Comparison of ENCODE assay signal across 10 cellular contexts in the genomic region with DNA sequence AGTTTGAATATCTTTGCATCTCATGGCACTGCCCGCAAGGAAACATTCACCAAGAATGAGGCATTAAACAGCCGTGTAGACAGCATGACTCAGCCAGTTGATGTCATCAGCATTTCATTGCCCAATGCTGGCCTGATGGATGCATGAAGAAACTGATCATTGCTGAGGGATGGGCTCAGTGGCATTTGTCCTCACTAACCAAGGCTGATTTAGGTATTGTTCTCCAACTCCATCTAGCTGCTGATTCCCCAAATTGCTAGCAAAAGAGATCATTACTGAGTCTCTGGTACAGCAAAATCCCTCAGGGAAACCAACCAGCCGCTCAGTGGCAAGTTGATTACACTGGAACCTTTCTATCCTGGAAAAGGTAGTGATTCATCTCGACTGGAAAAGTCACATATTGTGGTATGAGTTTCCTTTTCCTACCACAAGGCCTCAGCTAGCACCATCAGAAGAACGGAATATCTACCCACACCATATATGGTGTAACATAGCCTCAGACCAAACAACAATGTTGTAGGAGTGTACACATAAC.
DNase-seq lines count a peak whose midpoint lies in the region; FAIRE-seq and TF ChIP-seq lines count a peak whose summit lies in the region.
"Had no signal": no experiment of that assay in that cellular context is flagged by ENCODE, and none has a peak within 500 bp of the region (broad histone marks: within the 10 kb centered on the region; RNA-seq: fewer than 3 reads in every experiment).

No MANE protein-coding gene starts in this region.

- TF ChIP-seq CTCF in AG04449 (IDR thresholded peaks at IDR 0.05; ENCODE audit: insufficient read depth, low read length, missing control alignments) (peak; percentile 48), HEK293 (tag by site-specific recombination; IDR thresholded peaks at IDR 0.05) (no peak), SK-N-SH (IDR thresholded peaks at IDR 0.05) (peak; percentile 62), CD14-positive monocyte (IDR thresholded peaks at IDR 0.05) (no peak)

- intact Hi-C loops in CD14-positive monocyte (cut with micrococcal nuclease): no loop called here

- H3K9me2 ChIP-seq in SK-N-SH: no peaks in the 10 kb centered on the region

- FAIRE-seq in GM19239 (lab: Jason Lieb, UNC) (no peak), frontal cortex (lab: Jason Lieb, UNC) (no peak)

- H3K4me2 ChIP-seq in SK-N-SH: 0 out of 2 replicates have a peak overlapping the region, but pooled peaks have one; percentile 34

- H3K36me3 ChIP-seq in HEK293 (ENCODE audit: control insufficient read depth in 2 of 2, insufficient read depth in 1 of 2, low read length in 2 of 2): no peaks in the 10 kb centered on the region
- H3K36me3 ChIP-seq in SK-N-SH (replicated peaks in 1 of 2; ENCODE audit: control insufficient read depth in 1 of 2, insufficient read depth in 2 of 2, low read length in 1 of 2): no peaks in the 10 kb centered on the region

- H3K9me3 ChIP-seq in HEK293 (ENCODE audit: control insufficient read depth, insufficient read depth, low read depth, low read length): no peaks in the 10 kb centered on the region
- no peaks in the 10 kb centered on the region for H3K9me3 ChIP-seq in SK-N-SH

- no peak overlapping the region for H3K4me3 ChIP-seq in AG04449 (ENCODE audit: low read depth, low read length)
- H3K4me3 ChIP-seq in HEK293 (ENCODE audit: low read depth, low read length): no peak overlapping the region
- no peak overlapping the region for H3K4me3 ChIP-seq in SK-N-SH (ENCODE audit: low read depth in 2 of 2, low read length in 1 of 2)
- H3K4me3 ChIP-seq: lung had no signal

- POLR2A ChIA-PET in AG04449 (lab: Yijun Ruan, JAX): interaction anchor here (0.9 kb wide), 1 partner anchor 35 kb away, joined by 3 read pairs; no protein-coding TSS in a partner anchor
- POLR2A ChIA-PET in HEK293 (lab: Yijun Ruan, JAX): no interaction called here
- POLR2A ChIA-PET in SK-N-SH (lab: Yijun Ruan, JAX): no interaction called here

- 24% methylated on average over 5 of the region's 5 CpGs for WGBS in SK-N-SH (ENCODE audit: low lambda C conversion rate)

- no peak overlapping the region for H3K27ac ChIP-seq in HEK293 (ENCODE audit: extremely low read depth, low read depth, low read length)
- peak overlapping the region in 1 of 2 experiments; percentile 95; a peak in 2 of 4 replicates for H3K27ac ChIP-seq in SK-N-SH (ENCODE audit: low read depth in 2 of 2, low read length in 1 of 2)

- CTCF ChIA-PET in AG04449 (lab: Yijun Ruan, JAX) (interaction anchor here (0.8 to 8.3 kb wide), 12 partner anchors 10 to 381 kb away, joined by 3 to 55 read pairs (median 4); no protein-coding TSS in a partner anchor), HEK293 (lab: Yijun Ruan, JAX) (interaction anchor here (0.6 to 2.1 kb wide), 2 partner anchors 36 to 219 kb away, joined by 3 to 8 read pairs; no protein-coding TSS in a partner anchor), SK-N-SH (lab: Yijun Ruan, JAX) (no interaction called here)

- DNase-seq in AG04449 (ENCODE audit: low read depth, low spot score) (peak; percentile 92), SK-N-SH (no peak), glomerular visceral epithelial cell (ENCODE audit: extremely low spot score) (peak; percentile 84), CD14-positive monocyte (ENCODE audit: low spot score) (no peak), GM19239 (ENCODE audit: insufficient read length, low spot score) (no peak), midbrain (lab: John Stamatoyannopoulos, UW) (no peak), frontal cortex (ENCODE audit: low spot score in 2 of 2) (no peak)

- no peaks in the 10 kb centered on the region for H3K36me3 Mint-ChIP-seq in CD14-positive monocyte
- H3K36me3 Mint-ChIP-seq: activated naive CD4-positive, alpha-beta T cell treated with anti-CD3 and anti-CD28 coated beads, Interleukin-2, amount 50 U/mL, for 24 hours had no signal

- peaks cover 0 to 8% (median 0%) of the 10 kb centered on the region in 7 donors for H3K9me3 Mint-ChIP-seq in CD14-positive monocyte
- H3K9me3 Mint-ChIP-seq: activated naive CD4-positive, alpha-beta T cell treated with anti-CD3 and anti-CD28 coated beads, Interleukin-2, amount 50 U/mL, for 24 hours had no signal

- H4K20me1 ChIP-seq in SK-N-SH (ENCODE audit: insufficient read depth): no peaks in the 10 kb centered on the region

- H2AFZ ChIP-seq in SK-N-SH (ENCODE audit: low read depth): peak overlapping the region; percentile 81

- no peaks in the 10 kb centered on the region for H3K27me3 Mint-ChIP-seq in CD14-positive monocyte (ENCODE audit: low read depth in 3 of 3)
- H3K27me3 Mint-ChIP-seq: activated naive CD4-positive, alpha-beta T cell treated with anti-CD3 and anti-CD28 coated beads, Interleukin-2, amount 50 U/mL, for 24 hours had no signal

- no peak overlapping the region for H3K4me3 Mint-ChIP-seq in CD14-positive monocyte
- H3K4me3 Mint-ChIP-seq: activated naive CD4-positive, alpha-beta T cell treated with anti-CD3 and anti-CD28 coated beads, Interleukin-2, amount 50 U/mL, for 24 hours had no signal

- H3K4me1 Mint-ChIP-seq in CD14-positive monocyte: no peaks in the 10 kb centered on the region
- H3K4me1 Mint-ChIP-seq: activated naive CD4-positive, alpha-beta T cell treated with anti-CD3 and anti-CD28 coated beads, Interleukin-2, amount 50 U/mL, for 24 hours had no signal

- peak in 1 of 2 experiments; percentile 89; a peak in 2 of 4 replicates for TF ChIP-seq EP300 in SK-N-SH (IDR thresholded peaks at IDR 0.05; ENCODE audit: borderline replicate concordance in 1 of 2, low read depth in 1 of 2, low read length in 1 of 2)

- H3K27ac Mint-ChIP-seq in CD14-positive monocyte: no peak overlapping the region
- H3K27ac Mint-ChIP-seq: activated naive CD4-positive, alpha-beta T cell treated with anti-CD3 and anti-CD28 coated beads, Interleukin-2, amount 50 U/mL, for 24 hours had no signal

- no peaks in the 10 kb centered on the region for H3K79me2 ChIP-seq in SK-N-SH (ENCODE audit: insufficient read depth)

- H3F3A ChIP-seq in SK-N-SH (replicated peaks; ENCODE audit: insufficient read depth): peaks cover 4% of the 10 kb centered on the region

- H3K9ac ChIP-seq in SK-N-SH: no peak overlapping the region

- TF ChIP-seq RAD21 in SK-N-SH (IDR thresholded peaks at IDR 0.05; ENCODE audit: low read length): peak; percentile 35

- no peaks in the 10 kb centered on the region for H3K27me3 ChIP-seq in SK-N-SH (ENCODE audit: insufficient read depth)

- H3K4me1 ChIP-seq in HEK293 (ENCODE audit: control insufficient read depth, insufficient read depth, low read length): no peaks in the 10 kb centered on the region
- H3K4me1 ChIP-seq in SK-N-SH (ENCODE audit: control insufficient read depth in 1 of 2, insufficient read depth in 2 of 2, low read depth in 1 of 2, low read length in 1 of 2): peaks cover 0 to 8% of the 10 kb centered on the region in 2 experiments; a peak in 2 of 4 replicates

TF ChIP-seq in HEK293, 187 proteins besides CTCF, POLR2A, EP300 and RAD21:
- peak; percentile 43; the same call in 1 of the 2 replicates for TF ChIP-seq ZBTB21 (tag by site-specific recombination; IDR thresholded peaks at IDR 0.05)
- TF ChIP-seq, protein P1, sequence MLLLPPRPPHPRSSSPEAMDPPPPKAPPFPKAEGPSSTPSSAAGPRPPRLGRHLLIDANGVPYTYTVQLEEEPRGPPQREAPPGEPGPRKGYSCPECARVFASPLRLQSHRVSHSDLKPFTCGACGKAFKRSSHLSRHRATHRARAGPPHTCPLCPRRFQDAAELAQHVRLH (tag by site-specific recombination; IDR thresholded peaks at IDR 0.05): no peak
- TF ChIP-seq ZNF830 (tag by site-specific recombination; IDR thresholded peaks at IDR 0.05; ENCODE audit: low read depth): no peak

TF ChIP-seq in SK-N-SH, 30 proteins besides CTCF, POLR2A, EP300 and RAD21 (continues in another document):
- TF ChIP-seq, protein P2, sequence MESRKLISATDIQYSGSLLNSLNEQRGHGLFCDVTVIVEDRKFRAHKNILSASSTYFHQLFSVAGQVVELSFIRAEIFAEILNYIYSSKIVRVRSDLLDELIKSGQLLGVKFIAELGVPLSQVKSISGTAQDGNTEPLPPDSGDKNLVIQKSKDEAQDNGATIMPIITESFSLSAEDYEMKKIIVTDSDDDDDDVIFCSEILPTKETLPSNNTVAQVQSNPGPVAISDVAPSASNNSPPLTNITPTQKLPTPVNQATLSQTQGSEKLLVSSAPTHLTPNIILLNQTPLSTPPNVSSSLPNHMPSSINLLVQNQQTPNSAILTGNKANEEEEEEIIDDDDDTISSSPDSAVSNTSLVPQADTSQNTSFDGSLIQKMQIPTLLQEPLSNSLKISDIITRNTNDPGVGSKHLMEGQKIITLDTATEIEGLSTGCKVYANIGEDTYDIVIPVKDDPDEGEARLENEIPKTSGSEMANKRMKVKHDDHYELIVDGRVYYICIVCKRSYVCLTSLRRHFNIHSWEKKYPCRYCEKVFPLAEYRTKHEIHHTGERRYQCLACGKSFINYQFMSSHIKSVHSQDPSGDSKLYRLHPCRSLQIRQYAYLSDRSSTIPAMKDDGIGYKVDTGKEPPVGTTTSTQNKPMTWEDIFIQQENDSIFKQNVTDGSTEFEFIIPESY (IDR thresholded peaks at IDR 0.05; ENCODE audit: borderline replicate concordance, low read depth): 0 out of 2 replicates have a peak, but pooled peaks have one; percentile 48
- no peak; the same call in 1 of the 2 replicates for TF ChIP-seq ELF1 (IDR thresholded peaks at IDR 0.05)
- peak; percentile 25; the same call in 1 of the 2 replicates for TF ChIP-seq SMC3 (IDR thresholded peaks at IDR 0.05; ENCODE audit: low read depth, low read length)
- TF ChIP-seq TEAD4 (IDR thresholded peaks at IDR 0.05; ENCODE audit: borderline replicate concordance, insufficient read depth): peak; percentile 71
- TF ChIP-seq, protein P3, sequence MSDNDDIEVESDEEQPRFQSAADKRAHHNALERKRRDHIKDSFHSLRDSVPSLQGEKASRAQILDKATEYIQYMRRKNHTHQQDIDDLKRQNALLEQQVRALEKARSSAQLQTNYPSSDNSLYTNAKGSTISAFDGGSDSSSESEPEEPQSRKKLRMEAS (IDR thresholded peaks at IDR 0.05; ENCODE audit: low read depth): peak; percentile 88
- TF ChIP-seq GATA2 (CRISPR knock-in tag; IDR thresholded peaks at IDR 0.05): no peak
- TF ChIP-seq NFIC (IDR thresholded peaks at IDR 0.05; ENCODE audit: borderline replicate concordance): peak; percentile 61
- TF ChIP-seq, protein P4, sequence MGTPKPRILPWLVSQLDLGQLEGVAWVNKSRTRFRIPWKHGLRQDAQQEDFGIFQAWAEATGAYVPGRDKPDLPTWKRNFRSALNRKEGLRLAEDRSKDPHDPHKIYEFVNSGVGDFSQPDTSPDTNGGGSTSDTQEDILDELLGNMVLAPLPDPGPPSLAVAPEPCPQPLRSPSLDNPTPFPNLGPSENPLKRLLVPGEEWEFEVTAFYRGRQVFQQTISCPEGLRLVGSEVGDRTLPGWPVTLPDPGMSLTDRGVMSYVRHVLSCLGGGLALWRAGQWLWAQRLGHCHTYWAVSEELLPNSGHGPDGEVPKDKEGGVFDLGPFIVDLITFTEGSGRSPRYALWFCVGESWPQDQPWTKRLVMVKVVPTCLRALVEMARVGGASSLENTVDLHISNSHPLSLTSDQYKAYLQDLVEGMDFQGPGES (IDR thresholded peaks at IDR 0.05; ENCODE audit: low read depth, low read length): no peak
- TF ChIP-seq POLR2AphosphoS5 (IDR thresholded peaks at IDR 0.05; ENCODE audit: low read depth, low read length): peak; percentile 58; the same call in 1 of the 2 replicates
- TF ChIP-seq CHD2 (IDR thresholded peaks at IDR 0.05; ENCODE audit: low read length, partially characterized antibody): no peak

Comparison
In these comparisons a context has a peak if more than half of its experiments do, and no peak if none do; other contexts are left out.
1. DNase-seq: peak in AG04449 (single experiment) and glomerular visceral epithelial cell (single experiment); none in SK-N-SH (single experiment), CD14-positive monocyte (single experiment), GM19239 (single experiment), midbrain (single experiment) and frontal cortex (0 of 2).
2. CTCF ChIP-seq: peak in AG04449 (single experiment) and SK-N-SH (single experiment); none in HEK293 (single experiment) and CD14-positive monocyte (single experiment).